Comparison of ENCODE assay signal across 22 cellular contexts in genomic region chr5:170247363-170247762, GRCh38. TPM values are rescaled to one million over a fixed set of nuclear protein-coding genes. Genes with fewer than 3 reads are reported as not detected.
"Had no signal": no experiment of that assay in that cellular context is flagged by ENCODE, and none has a peak within 500 bp of the region (broad histone marks: within the 10 kb centered on the region; RNA-seq: fewer than 3 reads in every experiment).

No MANE protein-coding gene starts in this region.

- H3K27ac ChIP-seq: colonic mucosa, lower lobe of right lung, SK-N-MC, VCaP had no signal

- H3K36me3 ChIP-seq: colonic mucosa had no signal

- DNase-seq: activated CD4-positive, alpha-beta T cell treated with anti-CD3 and anti-CD28 coated beads for 36 hours; activated CD8-positive, alpha-beta memory T cell treated with anti-CD3 and anti-CD28 coated beads, Interleukin-2, amount 50 U/mL, for 48 hours; activated CD8-positive, alpha-beta T cell treated with anti-CD3 and anti-CD28 coated beads, Interleukin-2, amount 10 ng/mL, durations not matched to agents 7 days and 5 days; colonic mucosa; effector CD4-positive, alpha-beta T cell; hypothalamus; lower lobe of right lung; posterior cingulate gyrus; substantia nigra; T-cell; T1000; trophoblast cell had no signal

- H3K27ac Mint-ChIP-seq: activated CD4-positive, alpha-beta T cell treated with anti-CD3 and anti-CD28 coated beads for 36 hours; activated CD8-positive, alpha-beta T cell treated with anti-CD3 and anti-CD28 coated beads, Interleukin-2, amount 10 ng/mL, durations not matched to agents 7 days and 5 days; mesothelial cell of epicardium; stimulated activated memory B cell treated with anti-CD40 and anti-IgM and Interleukin-4, amounts not matched to agents 10 μg/mL and 1 μg/mL and 100 μg/mL, for 72 hours had no signal

- H3K4me3 Mint-ChIP-seq: activated CD4-positive, alpha-beta T cell treated with anti-CD3 and anti-CD28 coated beads for 36 hours; activated CD8-positive, alpha-beta T cell treated with anti-CD3 and anti-CD28 coated beads, Interleukin-2, amount 10 ng/mL, durations not matched to agents 7 days and 5 days; mesothelial cell of epicardium; stimulated activated memory B cell treated with anti-CD40 and anti-IgM and Interleukin-4, amounts not matched to agents 10 μg/mL and 1 μg/mL and 100 μg/mL, for 72 hours; T-cell had no signal

- H3K36me3 Mint-ChIP-seq: mesothelial cell of epicardium had no signal

- H3K9me3 ChIP-seq: colonic mucosa, lower lobe of right lung, neutrophil had no signal

- H3K4me3 ChIP-seq: colonic mucosa, lower lobe of right lung, SK-N-MC, smooth muscle cell had no signal

- H3K4me1 ChIP-seq: colonic mucosa, lower lobe of right lung had no signal

- H3K27me3 ChIP-seq: colonic mucosa, neutrophil had no signal

- H3K27me3 Mint-ChIP-seq: activated CD4-positive, alpha-beta T cell treated with anti-CD3 and anti-CD28 coated beads for 36 hours; T-cell had no signal

- H3K9me3 Mint-ChIP-seq: mesothelial cell of epicardium; stimulated activated memory B cell treated with anti-CD40 and anti-IgM and Interleukin-4, amounts not matched to agents 10 μg/mL and 1 μg/mL and 100 μg/mL, for 72 hours had no signal

- ATAC-seq: activated CD4-positive, alpha-beta T cell treated with anti-CD3 and anti-CD28 coated beads for 36 hours; activated CD8-positive, alpha-beta T cell treated with anti-CD3 and anti-CD28 coated beads, Interleukin-2, amount 10 ng/mL, durations not matched to agents 7 days and 5 days; lower lobe of right lung; stimulated activated memory B cell treated with anti-CD40 and anti-IgM and Interleukin-4, amounts not matched to agents 10 μg/mL and 1 μg/mL and 100 μg/mL, for 72 hours; T-cell had no signal

RNA-seq across cellular contexts. Expression of gene C5orf58, which starts 14.6 kb away (rescaled TPM):
- total RNA-seq: activated CD4-positive, alpha-beta T cell treated with anti-CD3 and anti-CD28 coated beads for 36 hours; activated CD8-positive, alpha-beta T cell treated with anti-CD3 and anti-CD28 coated beads, Interleukin-2, amount 10 ng/mL, durations not matched to agents 7 days and 5 days; cardiac septum; colonic mucosa; fibroblast of lung; glomerular endothelial cell; lower lobe of right lung; mesothelial cell of epicardium; myocyte; smooth muscle cell; T-cell had no signal
- polyA plus RNA-seq: fibroblast of lung, smooth muscle cell had no signal

RNA-seq across cellular contexts. Expression of gene LCP2, which starts 50.2 kb away (rescaled TPM):
- total RNA-seq: fibroblast of lung, mesothelial cell of epicardium had no signal
- polyA plus RNA-seq: fibroblast of lung had no signal
